Comparison of ENCODE assay signal across 8 cellular contexts in the genomic region with DNA sequence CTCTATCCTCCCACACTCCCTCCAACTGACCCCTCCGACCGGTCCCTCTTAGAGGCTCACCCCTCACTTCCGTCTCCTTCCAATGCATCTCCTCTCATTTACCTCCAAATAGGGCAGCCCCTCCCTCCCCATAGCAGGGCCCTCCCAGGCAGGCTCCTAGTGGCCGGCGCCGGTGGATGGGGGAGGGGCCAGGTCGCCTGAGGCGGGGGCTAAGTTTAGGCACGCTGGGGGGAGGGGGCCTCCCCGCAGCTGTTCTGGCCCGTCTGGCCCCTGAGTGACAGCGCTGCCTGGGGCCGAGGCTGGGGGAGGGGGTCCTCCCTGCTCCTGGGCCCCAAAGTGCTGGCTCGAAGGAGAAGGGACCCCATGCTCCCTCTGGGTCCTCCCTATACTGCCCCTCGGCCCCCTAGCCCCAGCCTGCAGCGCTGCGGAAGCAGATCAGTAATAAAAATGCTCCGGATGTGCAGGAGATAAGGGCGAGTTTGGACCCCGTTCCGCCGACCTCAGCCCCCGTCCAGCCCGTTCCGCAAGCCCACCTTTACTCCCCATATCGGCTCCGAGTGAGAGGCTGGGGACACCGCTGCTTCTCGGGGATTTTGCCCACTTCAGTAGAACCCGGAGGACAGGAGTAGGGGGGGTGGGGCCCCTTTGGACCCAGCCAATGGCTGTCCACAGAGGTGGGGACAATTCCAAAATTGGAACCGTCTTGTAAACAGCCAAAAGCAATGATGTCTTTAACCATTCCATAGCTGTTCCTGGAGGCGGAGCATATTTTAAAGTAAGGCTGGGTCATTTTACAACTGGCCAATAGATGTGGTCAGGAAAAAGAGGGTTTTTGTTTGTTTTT. TPM values are rescaled to one million over a fixed set of nuclear protein-coding genes. Genes with fewer than 3 reads are reported as not detected.
A peak's percentile ranks its signal among the peaks of the same experiment; 100 is the strongest.
DNase-seq lines count a peak whose midpoint lies in the region; ATAC-seq, FAIRE-seq and TF ChIP-seq lines count a peak whose summit lies in the region.

No MANE protein-coding gene starts in this region.

- H3K9ac ChIP-seq in KMS-11, result no peak overlapping the region

- TF ChIP-seq CTCF in KMS-11 (conservative IDR thresholded peaks at IDR 0.05; ENCODE audit: low read depth, low read length) (no peak), bronchial epithelial cell (IDR thresholded peaks at IDR 0.05; ENCODE audit: insufficient read depth, low read length, severe bottlenecking) (no peak), testis (IDR thresholded peaks at IDR 0.05) (no peak)

- H3K79me2 ChIP-seq in KMS-11 (ENCODE audit: insufficient read depth, low read depth), result no peaks in the 10 kb centered on the region

- H3K4me3 ChIP-seq in KMS-11 (IDR thresholded peaks at IDR 0.05; ENCODE audit: insufficient read depth, low read depth, low read length) (no peak overlapping the region), bronchial epithelial cell (ENCODE audit: low read depth, low read length) (peak overlapping the region; percentile 36), testis (peak overlapping the region; percentile 43 to 56)

- 5 to 8% methylated on average over 17 to 31 of the region's 32 CpGs for WGBS in testis, 2 donors

- DNase-seq in DMS114 treated with DMSO at 0.1 percent for 48 hours (lab: John Stamatoyannopoulos, UW; ENCODE audit: unreplicated experiment) (peak; percentile 64), bronchial epithelial cell (ENCODE audit: low read depth) (no peak), left lobe of liver (ENCODE audit: low spot score) (no peak), testis (no peak), NCI-H1105 (lab: John Stamatoyannopoulos, UW) (no peak)

- H3K4me1 ChIP-seq in KMS-11 (ENCODE audit: low read depth, poor library complexity, severe bottlenecking) (peaks cover 19% of the 10 kb centered on the region), testis (peaks cover 6% of the 10 kb centered on the region)

- H3K27ac ChIP-seq in KMS-11, result no peak overlapping the region
- H3K27ac ChIP-seq in testis, result no peak overlapping the region

- no peaks in the 10 kb centered on the region for H3K9me3 ChIP-seq in testis

- H3K27me3 ChIP-seq in KMS-11 (ENCODE audit: insufficient read depth, low read depth), result peaks cover 82% of the 10 kb centered on the region
- H3K27me3 ChIP-seq in bronchial epithelial cell (ENCODE audit: control insufficient read depth, insufficient read depth, low read length), result no peaks in the 10 kb centered on the region
- no peaks in the 10 kb centered on the region for H3K27me3 ChIP-seq in testis

- H3K36me3 ChIP-seq in KMS-11 (ENCODE audit: insufficient read depth), result no peaks in the 10 kb centered on the region
- no peaks in the 10 kb centered on the region for H3K36me3 ChIP-seq in bronchial epithelial cell (ENCODE audit: control insufficient read depth, insufficient read depth, low read length)
- no peaks in the 10 kb centered on the region for H3K36me3 ChIP-seq in testis (ENCODE audit: low read depth, missing control alignments)

- ATAC-seq in left lobe of liver, result peak; percentile 23
- no peak for ATAC-seq in HG03442 (IDR thresholded peaks at IDR 0.05; ENCODE audit: unreplicated experiment)
- ATAC-seq in HG02678 (IDR thresholded peaks at IDR 0.05; ENCODE audit: unreplicated experiment), result no peak

- intact Hi-C loops in testis (cut with DNase I; ENCODE audit: low total_unique reads), result no loop called here

- FAIRE-seq in bronchial epithelial cell (lab: Jason Lieb, UNC), result no peak

- no peak for TF ChIP-seq POLR2A in testis (IDR thresholded peaks at IDR 0.05)

- no peaks in the 10 kb centered on the region for H4K20me1 ChIP-seq in KMS-11 (ENCODE audit: insufficient read depth)

- peak overlapping the region; percentile 7; the same call in 1 of the 2 replicates for H2AFZ ChIP-seq in KMS-11 (ENCODE audit: low read depth)

- H3K4me2 ChIP-seq in KMS-11, result peak overlapping the region; percentile 52; the same call in 1 of the 2 replicates

RNA-seq across cellular contexts. Expression of a gene that starts 4.0 kb away (rescaled TPM):
- total RNA-seq in bronchial epithelial cell (2.1 and 2.9 TPM in 2 replicates), left lobe of liver (3.0 TPM), testis (1 to 10 TPM; 5.2 to 5.3 TPM)
- polyA plus RNA-seq in testis (ENCODE audit: insufficient read depth, low read depth, low replicate concordance), result 4.2 TPM

RNA-seq across cellular contexts. Expression of a gene that starts 5.4 kb away (rescaled TPM):
- total RNA-seq in bronchial epithelial cell (1.4 and 1.6 TPM in 2 replicates), left lobe of liver (0.86 TPM), testis (1 to 10 TPM; 1.9 to 2.3 TPM)
- 3.4 TPM for polyA plus RNA-seq in testis (ENCODE audit: insufficient read depth, low read depth, low replicate concordance)

RNA-seq across cellular contexts. Expression of a gene that starts 14.4 kb away (rescaled TPM):
- total RNA-seq in bronchial epithelial cell (59.0 and 86.0 TPM in 2 replicates), left lobe of liver (21.7 TPM), testis (10 to 100 TPM; 52.7 to 57.9 TPM)
- 37.7 TPM for polyA plus RNA-seq in testis (ENCODE audit: insufficient read depth, low read depth, low replicate concordance)

RNA-seq across cellular contexts. Expression of a gene that starts 25.1 kb away (rescaled TPM):
- total RNA-seq in bronchial epithelial cell, result 3.6 and 4.2 TPM in 2 replicates
- total RNA-seq in left lobe of liver, result 0.35 TPM
- total RNA-seq in testis, result 1 to 10 TPM; 1.2 to 3.9 TPM
- 22.7 TPM for polyA plus RNA-seq in testis (ENCODE audit: insufficient read depth, low read depth, low replicate concordance)
